ENCODE assay signal across 13 cellular contexts in the genomic region with DNA sequence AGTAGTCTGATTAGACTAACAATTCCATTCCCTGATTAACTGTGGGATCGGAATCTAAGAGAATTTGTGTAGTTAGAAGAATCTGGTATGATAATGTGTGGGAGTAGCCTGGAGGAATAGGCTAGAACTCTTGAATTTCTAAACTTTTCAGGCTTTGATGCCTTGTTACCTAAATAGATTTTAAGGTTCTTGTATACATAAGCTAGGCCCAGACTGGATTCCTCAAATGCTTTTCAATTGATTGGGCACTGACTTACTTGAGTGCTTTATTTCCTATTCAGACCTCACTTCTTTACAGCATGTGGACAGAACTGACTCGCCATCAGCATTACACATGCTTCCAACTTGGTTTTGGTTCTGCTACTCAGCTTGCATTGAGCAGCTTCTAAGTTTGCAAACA. TPM values are rescaled to one million over a fixed set of nuclear protein-coding genes. Genes with fewer than 3 reads are reported as not detected.
DNase-seq lines count a peak whose midpoint lies in the region; ATAC-seq and TF ChIP-seq lines count a peak whose summit lies in the region.
"Had no signal": no experiment of that assay in that cellular context is flagged by ENCODE, and none has a peak within 500 bp of the region (broad histone marks: within the 10 kb centered on the region; RNA-seq: fewer than 3 reads in every experiment).

No MANE protein-coding gene starts in this region.

- no peak for TF ChIP-seq CTCF in astrocyte of the spinal cord (IDR thresholded peaks at IDR 0.05; ENCODE audit: low read depth, low read length)
- TF ChIP-seq CTCF in suprapubic skin (IDR thresholded peaks at IDR 0.05) = no peak
- TF ChIP-seq CTCF in neural progenitor cell (IDR thresholded peaks at IDR 0.05) = no peak

- H3K36me3 ChIP-seq in suprapubic skin (no peaks in the 10 kb centered on the region), neural progenitor cell (no peaks in the 10 kb centered on the region)
- H3K36me3 ChIP-seq: thoracic aorta had no signal

- no peak overlapping the region for H3K9ac ChIP-seq in neural progenitor cell

- POLR2A ChIA-PET in activated CD4-positive, alpha-beta T cell treated with anti-CD3 and anti-CD28 coated beads, Interleukin-2, amount 10 ng/mL, durations not matched to agents 7 days and 5 days (lab: Charles Lee) = no interaction called here

- peaks cover 27% of the 10 kb centered on the region for H3K27me3 Mint-ChIP-seq in activated CD4-positive, alpha-beta T cell treated with anti-CD3 and anti-CD28 coated beads, Interleukin-2, amount 10 ng/mL, durations not matched to agents 7 days and 5 days
- H3K27me3 Mint-ChIP-seq in neural progenitor cell (ENCODE audit: insufficient read depth, low read depth) = no peaks in the 10 kb centered on the region

- no peak overlapping the region for H3K4me2 ChIP-seq in neural progenitor cell

- TF ChIP-seq POLR2A in suprapubic skin (IDR thresholded peaks at IDR 0.05) = no peak

- no peaks in the 10 kb centered on the region for H3F3A ChIP-seq in neural progenitor cell (ENCODE audit: low read depth)

- H3K4me3 ChIP-seq in astrocyte of the spinal cord (ENCODE audit: low read depth, low read length) (no peak overlapping the region), suprapubic skin (no peak overlapping the region), neural progenitor cell (no peak overlapping the region)
- H3K4me3 ChIP-seq: thoracic aorta had no signal

- no peak overlapping the region for H3K27ac Mint-ChIP-seq in activated CD4-positive, alpha-beta T cell treated with anti-CD3 and anti-CD28 coated beads, Interleukin-2, amount 10 ng/mL, durations not matched to agents 7 days and 5 days
- H3K27ac Mint-ChIP-seq in neural progenitor cell = no peak overlapping the region

- H3K79me2 ChIP-seq in neural progenitor cell (ENCODE audit: low read depth) = no peaks in the 10 kb centered on the region

- TF ChIP-seq EP300 in suprapubic skin (IDR thresholded peaks at IDR 0.05) = no peak

- CTCF ChIA-PET in activated CD4-positive, alpha-beta T cell treated with anti-CD3 and anti-CD28 coated beads, Interleukin-2, amount 10 ng/mL, durations not matched to agents 7 days and 5 days (lab: Charles Lee) = no interaction called here

- H3K9me3 Mint-ChIP-seq in activated CD4-positive, alpha-beta T cell treated with anti-CD3 and anti-CD28 coated beads, Interleukin-2, amount 10 ng/mL, durations not matched to agents 7 days and 5 days = no peaks in the 10 kb centered on the region
- peaks cover 6% of the 10 kb centered on the region for H3K9me3 Mint-ChIP-seq in neural progenitor cell

- DNase-seq in H4 (ENCODE audit: low spot score) = peak; percentile 14
- DNase-seq in astrocyte of the spinal cord (ENCODE audit: low read depth, low spot score) = peak; percentile 62
- DNase-seq in iris pigment epithelial cell (ENCODE audit: low read depth) = peak; percentile 87
- DNase-seq in suprapubic skin (ENCODE audit: low spot score in 2 of 2) = no peak
- no peak for DNase-seq in activated CD4-positive, alpha-beta T cell treated with anti-CD3 and anti-CD28 coated beads, Interleukin-2, amount 10 ng/mL, durations not matched to agents 7 days and 5 days
- DNase-seq in islet precursor cell = no peak
- DNase-seq in neural progenitor cell (ENCODE audit: low spot score) = no peak
- DNase-seq: anterior cingulate cortex; NCI-H1417; stimulated activated CD4-positive, alpha-beta T cell treated with anti-CD3 and anti-CD28 coated beads, Interleukin-4, amount 100 ng/mL, for 4 hours had no signal

- ATAC-seq in GM19455 (IDR thresholded peaks at IDR 0.05; ENCODE audit: unreplicated experiment) = no peak

- no peak overlapping the region for H2AFZ ChIP-seq in neural progenitor cell (replicated peaks)

- no peaks in the 10 kb centered on the region for H4K20me1 ChIP-seq in neural progenitor cell (ENCODE audit: low read depth)

- in situ Hi-C loops in astrocyte of the spinal cord (cut with HindIII; ENCODE audit: low sequenced_read_pairs) = no loop called here

- no peaks in the 10 kb centered on the region for H3K27me3 ChIP-seq in suprapubic skin
- H3K27me3 ChIP-seq in neural progenitor cell = peaks cover 19% of the 10 kb centered on the region

- H3K4me1 Mint-ChIP-seq in activated CD4-positive, alpha-beta T cell treated with anti-CD3 and anti-CD28 coated beads, Interleukin-2, amount 10 ng/mL, durations not matched to agents 7 days and 5 days = peaks cover 5% of the 10 kb centered on the region
- H3K4me1 Mint-ChIP-seq in neural progenitor cell = peaks cover 39% of the 10 kb centered on the region

- 37% methylated on average over 2 of the region's 2 CpGs for WGBS in suprapubic skin

- H3K9me3 ChIP-seq in suprapubic skin = no peaks in the 10 kb centered on the region
- H3K9me3 ChIP-seq in neural progenitor cell (ENCODE audit: low read depth) = no peaks in the 10 kb centered on the region
- H3K9me3 ChIP-seq: thoracic aorta had no signal

- peak overlapping the region; percentile 13 for H3K27ac ChIP-seq in suprapubic skin
- H3K27ac ChIP-seq in neural progenitor cell = no peak overlapping the region

- H3K4me3 Mint-ChIP-seq in activated CD4-positive, alpha-beta T cell treated with anti-CD3 and anti-CD28 coated beads, Interleukin-2, amount 10 ng/mL, durations not matched to agents 7 days and 5 days = no peak overlapping the region
- H3K4me3 Mint-ChIP-seq in neural progenitor cell = no peak overlapping the region
- H3K4me3 Mint-ChIP-seq: neural crest cell had no signal

- H3K36me3 Mint-ChIP-seq in activated CD4-positive, alpha-beta T cell treated with anti-CD3 and anti-CD28 coated beads, Interleukin-2, amount 10 ng/mL, durations not matched to agents 7 days and 5 days (ENCODE audit: low read depth) = no peaks in the 10 kb centered on the region
- peaks cover 3% of the 10 kb centered on the region for H3K36me3 Mint-ChIP-seq in neural progenitor cell

- peaks cover 31% of the 10 kb centered on the region for H3K4me1 ChIP-seq in suprapubic skin
- H3K4me1 ChIP-seq in neural progenitor cell = no peaks in the 10 kb centered on the region

RNA-seq across cellular contexts. Expression of gene PARD3B, which starts 5.5 kb away (rescaled TPM):
- total RNA-seq in H4 (2014; rRNA removed; shearing (Covaris generic)) = 0.37 and 0.68 TPM in 2 replicates
- total RNA-seq in suprapubic skin = 10 to 100 TPM; 12.5 to 18.9 (median 15.5) TPM
- total RNA-seq in activated CD4-positive, alpha-beta T cell treated with anti-CD3 and anti-CD28 coated beads, Interleukin-2, amount 10 ng/mL, durations not matched to agents 7 days and 5 days = under 1 TPM; 0.50 to 0.77 TPM
- 2.0 and 8.4 TPM in 2 replicates for total RNA-seq in neural progenitor cell (ENCODE audit: low replicate concordance)

Comparison
In these comparisons a context has a peak if more than half of its experiments do, and no peak if none do; other contexts are left out.
1. DNase-seq: peak in H4 (single experiment), astrocyte of the spinal cord (single experiment) and iris pigment epithelial cell (single experiment); none in suprapubic skin (0 of 2), activated CD4-positive, alpha-beta T cell treated with anti-CD3 and anti-CD28 coated beads, Interleukin-2, amount 10 ng/mL, durations not matched to agents 7 days and 5 days (single experiment), islet precursor cell (single experiment) and neural progenitor cell (single experiment).